16 cellular contexts compared by ENCODE assay signal in the genomic region with DNA sequence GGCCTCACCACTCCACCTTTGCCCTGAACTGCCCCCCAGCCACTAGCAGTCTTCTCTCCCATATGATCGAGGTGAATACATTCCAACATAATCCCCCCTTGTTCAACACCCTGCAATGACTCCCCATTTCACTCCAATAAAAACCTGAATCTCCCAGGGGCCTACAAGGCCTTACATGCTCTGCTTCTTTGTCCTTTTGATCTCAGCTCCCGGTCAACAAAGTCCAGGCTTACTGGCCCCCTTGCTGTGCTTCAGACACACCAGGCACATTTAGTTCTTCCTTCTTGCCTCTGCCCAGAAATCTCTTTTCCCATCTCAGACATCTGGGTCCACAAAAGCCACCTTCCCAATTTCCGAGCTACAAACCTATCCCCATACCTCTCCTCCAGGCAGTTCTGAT.
"Had no signal": no experiment of that assay in that cellular context is flagged by ENCODE, and none has a peak within 500 bp of the region (broad histone marks: within the 10 kb centered on the region; RNA-seq: fewer than 3 reads in every experiment).

No MANE protein-coding gene starts in this region.

- FAIRE-seq: TTC549 had no signal

- H3K36me3 ChIP-seq: thyroid gland had no signal

- H3K27ac ChIP-seq: body of pancreas, dorsolateral prefrontal cortex, thyroid gland had no signal

- H3K36me3 Mint-ChIP-seq: natural killer cell, WTC11 had no signal

- H3K4me1 Mint-ChIP-seq: activated CD4-positive, alpha-beta T cell treated with anti-CD3 and anti-CD28 coated beads for 36 hours; natural killer cell had no signal

- DNase-seq: activated CD4-positive, alpha-beta T cell treated with anti-CD3 and anti-CD28 coated beads for 36 hours; activated CD4-positive, alpha-beta T cell treated with anti-CD3 and anti-CD28 coated beads, Interleukin-2, amount 50 U/mL, for 48 hours; activated naive CD4-positive, alpha-beta T cell; body of pancreas; dorsolateral prefrontal cortex; foreskin melanocyte; head of caudate nucleus; mesendoderm; natural killer cell; nucleus accumbens; stimulated activated CD4-positive, alpha-beta T cell treated with anti-CD3 and anti-CD28 coated beads, Interleukin-2, amount 100 ng/mL, for 24 hours; stimulated activated naive CD4-positive, alpha-beta T cell treated with Interleukin-2 at 50 U/mL for 16 hours; thyroid gland had no signal

- H3K9me3 Mint-ChIP-seq: natural killer cell; T-helper 2 cell treated with Interferon-gamma antibody and Interleukin-4, amounts not matched to agents 5 μg/mL and 100 μg/mL, for 36 hours had no signal

- H3K4me3 ChIP-seq: body of pancreas, dorsolateral prefrontal cortex, thyroid gland had no signal

- H3K9me3 ChIP-seq: body of pancreas, thyroid gland had no signal

- H3K27me3 ChIP-seq: body of pancreas, thyroid gland had no signal

- H3K4me3 Mint-ChIP-seq: activated CD4-positive, alpha-beta T cell treated with anti-CD3 and anti-CD28 coated beads for 36 hours; natural killer cell; T-helper 2 cell treated with Interferon-gamma antibody and Interleukin-4, amounts not matched to agents 5 μg/mL and 100 μg/mL, for 36 hours; WTC11 had no signal

- H3K27ac Mint-ChIP-seq: activated CD4-positive, alpha-beta T cell treated with anti-CD3 and anti-CD28 coated beads for 36 hours; natural killer cell; T-helper 2 cell treated with Interferon-gamma antibody and Interleukin-4, amounts not matched to agents 5 μg/mL and 100 μg/mL, for 36 hours; WTC11 had no signal
